ENCODE assay signal across 1 cellular context in genomic region chr4:15681372-15682339, GRCh38.
TF ChIP-seq lines count a peak whose summit lies in the region.

TSS of gene FAM200B (plus strand) at chr4:15681827. CDS start at chr4:15686978, 5,151 bp downstream.

TF ChIP-seq in K562, 482 proteins besides CTCF, POLR2A, EP300 and RAD21 (continued from another document and continues in another):
- TF ChIP-seq ZBTB11 (CRISPR knock-in tag; IDR thresholded peaks at IDR 0.05) (peak in 2 of 3 experiments; percentile 72 to 96; a peak in 5 of 6 replicates), FOXJ3 (CRISPR knock-in tag; IDR thresholded peaks at IDR 0.05) (no peak), NRF1 (conservative IDR thresholded peaks at IDR 0.05 in 1 of 2, IDR thresholded peaks at IDR 0.05 in 1 of 2) (peak; percentile 99), HDGF (IDR thresholded peaks at IDR 0.05) (0 out of 2 replicates have a peak, but pooled peaks have one; percentile 42), DLX4 (CRISPR knock-in tag; IDR thresholded peaks at IDR 0.05) (no peak), CBX1 (IDR thresholded peaks at IDR 0.05; ENCODE audit: low read depth) (peak; percentile 81), TCF15 (CRISPR knock-in tag; IDR thresholded peaks at IDR 0.05) (no peak), PBX2 (CRISPR knock-in tag; IDR thresholded peaks at IDR 0.05; ENCODE audit: low read depth) (no peak), PBX2 (tag; conservative IDR thresholded peaks at IDR 0.05; ENCODE audit: low read depth) (no peak), ZNF77 (CRISPR knock-in tag; IDR thresholded peaks at IDR 0.05) (no peak), ZNF347 (CRISPR knock-in tag; IDR thresholded peaks at IDR 0.05; ENCODE audit: low read depth) (no peak), ZNF175 (CRISPR knock-in tag; IDR thresholded peaks at IDR 0.05; ENCODE audit: low read depth) (no peak), MTF1 (CRISPR knock-in tag; IDR thresholded peaks at IDR 0.05; ENCODE audit: borderline replicate concordance) (no peak), TGIF2 (CRISPR knock-in tag; IDR thresholded peaks at IDR 0.05) (peak; percentile 3; the same call in 1 of the 2 replicates), RFX5 (IDR thresholded peaks at IDR 0.05; ENCODE audit: low read depth, low read length) (no peak), SMAD2 (IDR thresholded peaks at IDR 0.05; ENCODE audit: low read depth, low read length) (no peak), IFI16 (CRISPR knock-in tag; IDR thresholded peaks at IDR 0.05) (no peak), HMBOX1 (IDR thresholded peaks at IDR 0.05) (peak; percentile 78), ZC3H4 (CRISPR knock-in tag; IDR thresholded peaks at IDR 0.05; ENCODE audit: borderline replicate concordance) (no peak), ZFPM2 (CRISPR knock-in tag; IDR thresholded peaks at IDR 0.05) (no peak), BRF1 (IDR thresholded peaks at IDR 0.05; ENCODE audit: borderline replicate concordance, extremely low read depth, insufficient read length) (no peak), ZBED1 (IDR thresholded peaks at IDR 0.05) (no peak), ZNF785 (CRISPR knock-in tag; IDR thresholded peaks at IDR 0.05) (no peak), CBFB (CRISPR knock-in tag; IDR thresholded peaks at IDR 0.05) (no peak; the same call in 1 of the 2 replicates), SIRT6 (IDR thresholded peaks at IDR 0.05; ENCODE audit: low read depth, low read length) (no peak), TRIM25 (IDR thresholded peaks at IDR 0.05; ENCODE audit: borderline replicate concordance) (no peak), STAT5B (CRISPR knock-in tag; IDR thresholded peaks at IDR 0.05) (no peak), KLF16 (IDR thresholded peaks at IDR 0.05) (no peak), TSC22D4 (tag; IDR thresholded peaks at IDR 0.05) (no peak), RBBP5 (IDR thresholded peaks at IDR 0.05; ENCODE audit: borderline replicate concordance, insufficient read depth, low read length, poor library complexity, severe bottlenecking) (peak; percentile 89), RB1 (IDR thresholded peaks at IDR 0.05; ENCODE audit: low read depth) (peak; percentile 43; the same call in 1 of the 2 replicates), FOXO4 (CRISPR knock-in tag; IDR thresholded peaks at IDR 0.05) (no peak), MCM2 (IDR thresholded peaks at IDR 0.05; ENCODE audit: low read depth) (no peak), ATF3 (IDR thresholded peaks at IDR 0.05) (no peak), ATF3 (CRISPR knock-in tag; conservative IDR thresholded peaks at IDR 0.05) (no peak), NELFE (IDR thresholded peaks at IDR 0.05; ENCODE audit: insufficient read depth, insufficient read length) (no peak), SRSF1 (IDR thresholded peaks at IDR 0.05; ENCODE audit: low read depth, low read length) (no peak), TBP (optimal IDR thresholded peaks at IDR 0.05; ENCODE audit: low read depth, low read length) (peak; percentile 82), ZFP36 (IDR thresholded peaks at IDR 0.05; ENCODE audit: low read depth, low read length, partially characterized antibody) (peak; percentile 3), SMARCB1 (IDR thresholded peaks at IDR 0.05; ENCODE audit: insufficient read length, low read depth) (no peak), ZSCAN29 (IDR thresholded peaks at IDR 0.05) (no peak; the same call in 1 of the 2 replicates), EZH2 (IDR thresholded peaks at IDR 0.05; ENCODE audit: borderline replicate concordance, low read depth, low read length) (no peak), YBX1 (IDR thresholded peaks at IDR 0.05) (no peak), RBM34 (IDR thresholded peaks at IDR 0.05; ENCODE audit: borderline replicate concordance, insufficient read depth, low read length) (no peak), ELK3 (CRISPR knock-in tag; IDR thresholded peaks at IDR 0.05) (no peak), RFX7 (CRISPR knock-in tag; IDR thresholded peaks at IDR 0.05) (no peak), TCF3 (CRISPR knock-in tag; IDR thresholded peaks at IDR 0.05) (peak; percentile 43; the same call in 1 of the 2 replicates), ZFP1 (CRISPR knock-in tag; IDR thresholded peaks at IDR 0.05) (no peak), KDM4B (IDR thresholded peaks at IDR 0.05; ENCODE audit: borderline replicate concordance in 2 of 2, low read depth in 1 of 2) (no peak), MBD2 (IDR thresholded peaks at IDR 0.05; ENCODE audit: borderline replicate concordance, low read depth) (no peak), ZNF212 (CRISPR knock-in tag; IDR thresholded peaks at IDR 0.05) (no peak), GATA2 (CRISPR knock-in tag; IDR thresholded peaks at IDR 0.05) (no peak), ERF (CRISPR knock-in tag; IDR thresholded peaks at IDR 0.05) (no peak), ZNF143 (CRISPR knock-in tag; IDR thresholded peaks at IDR 0.05) (no peak), NFRKB (IDR thresholded peaks at IDR 0.05; ENCODE audit: low read depth) (peak; percentile 27), ZBTB7A (IDR thresholded peaks at IDR 0.05; ENCODE audit: borderline replicate concordance, control insufficient read depth, low read depth, low read length) (no peak), ZNF766 (CRISPR knock-in tag; conservative IDR thresholded peaks at IDR 0.05) (no peak), SETDB1 (IDR thresholded peaks at IDR 0.05; ENCODE audit: low read length) (no peak), THRA (IDR thresholded peaks at IDR 0.05) (no peak), ZBTB2 (IDR thresholded peaks at IDR 0.05) (peak; percentile 98)
